Comparison of ENCODE assay signal across 15 cellular contexts in the genomic region with DNA sequence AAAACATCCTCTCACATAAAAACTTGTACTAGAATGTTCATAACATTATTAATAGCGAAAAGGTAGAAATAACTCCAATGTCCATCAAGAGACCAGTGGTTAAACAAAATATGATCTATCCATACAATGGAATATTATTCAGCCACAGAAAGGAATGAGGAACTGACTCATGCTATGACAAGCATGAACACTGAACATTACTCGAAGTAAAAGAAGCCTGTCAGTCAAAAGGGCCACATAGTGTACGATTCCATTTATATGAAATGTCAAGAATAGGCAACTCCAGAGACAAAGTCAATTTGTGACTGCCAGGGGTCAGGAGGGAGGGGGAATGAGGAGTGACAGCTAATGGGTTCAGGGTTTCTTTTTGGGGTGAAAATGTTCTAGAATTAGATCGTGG. TPM values are rescaled to one million over a fixed set of nuclear protein-coding genes. Genes with fewer than 3 reads are reported as not detected.
A peak's percentile ranks its signal among the peaks of the same experiment; 100 is the strongest.
DNase-seq lines count a peak whose midpoint lies in the region; ATAC-seq, FAIRE-seq and TF ChIP-seq lines count a peak whose summit lies in the region.
"Had no signal": no experiment of that assay in that cellular context is flagged by ENCODE, and none has a peak within 500 bp of the region (broad histone marks: within the 10 kb centered on the region; RNA-seq: fewer than 3 reads in every experiment).

No MANE protein-coding gene starts in this region.

- H3K4me3 Mint-ChIP-seq in activated T-cell treated with anti-CD3 and anti-CD28 coated beads, Interleukin-2, amount 50 U/mL, for 72 hours: peak overlapping the region; percentile 31 to 68

- H3K9me1 ChIP-seq in endothelial cell of umbilical vein (replicated peaks; ENCODE audit: control insufficient read depth, extremely low read depth, insufficient read depth, low read length): no peaks in the 10 kb centered on the region

- H3K36me3 ChIP-seq in PC-3 (ENCODE audit: low read depth, low read length): peaks cover 4% of the 10 kb centered on the region; the same call in 1 of the 2 replicates
- peaks cover 0 to 2% of the 10 kb centered on the region in 2 experiments for H3K36me3 ChIP-seq in endothelial cell of umbilical vein (ENCODE audit: control insufficient read depth in 2 of 2, extremely low read depth in 1 of 2, insufficient read depth in 2 of 2, low read length in 2 of 2)
- no peaks in the 10 kb centered on the region for H3K36me3 ChIP-seq in rectal smooth muscle tissue (ENCODE audit: control insufficient read depth, insufficient read depth, low read length)

- H3K4me1 ChIP-seq in PC-3 (ENCODE audit: insufficient read depth, low read length) (peaks cover 23% of the 10 kb centered on the region), endothelial cell of umbilical vein (ENCODE audit: control insufficient read depth, extremely low read depth, insufficient read depth, low read length) (peaks cover 12% of the 10 kb centered on the region), rectal smooth muscle tissue (ENCODE audit: control insufficient read depth, insufficient read depth, low read length) (peaks cover 7% of the 10 kb centered on the region)

- intact Hi-C loops in PC-3 (cut with micrococcal nuclease) (loop anchor here (5.0 kb wide), 2 partner anchors 68 to 297 kb away; no protein-coding TSS in a partner anchor), endothelial cell of umbilical vein (cut with micrococcal nuclease) (loop anchor here (5.0 kb wide), 2 partner anchors 172 to 392 kb away; no protein-coding TSS in a partner anchor)

- BruUV-seq in PC-3 (replicated peaks; lab: Mats Ljungman, UMichigan) (no TSS peak), endothelial cell of umbilical vein (replicated peaks; lab: Mats Ljungman, UMichigan) (no TSS peak)

- H3K9ac ChIP-seq in PC-3 (ENCODE audit: low read length): no peak overlapping the region
- no peak overlapping the region for H3K9ac ChIP-seq in endothelial cell of umbilical vein (replicated peaks; ENCODE audit: extremely low read depth, insufficient read depth, low read length)
- H3K9ac ChIP-seq in rectal smooth muscle tissue (ENCODE audit: low read length): no peak overlapping the region

- H3K4me1 Mint-ChIP-seq in activated T-cell treated with anti-CD3 and anti-CD28 coated beads, Interleukin-2, amount 50 U/mL, for 72 hours (ENCODE audit: low read depth): peaks cover 51% of the 10 kb centered on the region

- no peak for DNase-seq in activated T-cell treated with anti-CD3 and anti-CD28 coated beads, Interleukin-2, amount 50 U/mL, for 72 hours
- DNase-seq in activated T-cell treated with anti-CD3 and anti-CD28 coated beads for 4 hours (no peak), PC-3 (peak; percentile 65), endothelial cell of umbilical vein (ENCODE audit: low read depth, low spot score) (no peak), DMS153 (lab: John Stamatoyannopoulos, UW) (no peak)
- DNase-seq: activated CD8-positive, alpha-beta memory T cell treated with anti-CD3 and anti-CD28 coated beads, Interleukin-2, amount 50 U/mL, for 48 hours; NCI-H1092; NCI-H2227 treated with DMSO at 0.1 percent for 48 hours; PC-9; posterior cingulate gyrus; T1000 had no signal

- no peak for TF ChIP-seq CTCF in PC-3 (conservative IDR thresholded peaks at IDR 0.05; ENCODE audit: low read depth, low read length)
- TF ChIP-seq CTCF in endothelial cell of umbilical vein (IDR thresholded peaks at IDR 0.05; ENCODE audit: extremely low read depth in 1 of 2, insufficient read depth in 1 of 2, low read depth in 1 of 2, low read length in 2 of 2): no peak

- no peaks in the 10 kb centered on the region for H3K27me3 Mint-ChIP-seq in activated T-cell treated with anti-CD3 and anti-CD28 coated beads, Interleukin-2, amount 50 U/mL, for 72 hours (ENCODE audit: low read depth)

- no peak for TF ChIP-seq POLR2A in endothelial cell of umbilical vein (IDR thresholded peaks at IDR 0.05; ENCODE audit: low read depth, low read length)

- H3K27me3 ChIP-seq in PC-3 (ENCODE audit: low read length) (no peaks in the 10 kb centered on the region), endothelial cell of umbilical vein (ENCODE audit: control insufficient read depth in 2 of 2, insufficient read depth in 2 of 2, low read length in 2 of 2) (no peaks in the 10 kb centered on the region), rectal smooth muscle tissue (ENCODE audit: control insufficient read depth, insufficient read depth, low read length) (no peaks in the 10 kb centered on the region)

- H3F3A ChIP-seq in PC-3 (ENCODE audit: low read length, unreplicated experiment): no peaks in the 10 kb centered on the region

- POLR2A ChIA-PET in PC-3 (lab: Charles Lee; ENCODE audit: unreplicated experiment) (interaction anchor here (0.6 kb wide), 1 partner anchor 551 kb away, joined by 3 read pairs; no protein-coding TSS in a partner anchor), endothelial cell of umbilical vein (lab: Charles Lee) (no interaction called here)

- CTCF ChIA-PET in PC-3 (lab: Charles Lee) (no interaction called here), endothelial cell of umbilical vein (lab: Charles Lee) (interaction anchor here (0.8 to 1.6 kb wide), 2 partner anchors 9 to 124 kb away, joined by 3 read pairs; no protein-coding TSS in a partner anchor)

- H3K9me3 ChIP-seq in PC-3 (ENCODE audit: low read length) (no peaks in the 10 kb centered on the region), endothelial cell of umbilical vein (replicated peaks; ENCODE audit: control insufficient read depth, insufficient read depth, low read length) (no peaks in the 10 kb centered on the region)

- H3K36me3 Mint-ChIP-seq in activated T-cell treated with anti-CD3 and anti-CD28 coated beads, Interleukin-2, amount 50 U/mL, for 72 hours (ENCODE audit: insufficient read depth in 2 of 2): peaks cover 3 to 5% of the 10 kb centered on the region in 2 donors

- H3K9me2 ChIP-seq in PC-3 (replicated peaks; ENCODE audit: low read length): no peaks in the 10 kb centered on the region

- no peaks in the 10 kb centered on the region for H4K20me1 ChIP-seq in PC-3 (ENCODE audit: low read length)
- peaks cover 2% of the 10 kb centered on the region for H4K20me1 ChIP-seq in endothelial cell of umbilical vein (replicated peaks; ENCODE audit: control insufficient read depth, extremely low read depth, insufficient read depth, low read length)

- H3K4me3 ChIP-seq in PC-3 (ENCODE audit: low read length): peak overlapping the region; percentile 69; the same call in 1 of the 2 replicates
- no peak overlapping the region for H3K4me3 ChIP-seq in endothelial cell of umbilical vein (replicated peaks in 1 of 3; ENCODE audit: insufficient read depth in 1 of 3, low read depth in 1 of 3, low read length in 3 of 3)
- peak overlapping the region; percentile 24 for H3K4me3 ChIP-seq in rectal smooth muscle tissue (ENCODE audit: low read length)
- H3K4me3 ChIP-seq: lung, PC-9 had no signal

- H2AFZ ChIP-seq in PC-3 (ENCODE audit: low read length) (no peak overlapping the region), endothelial cell of umbilical vein (ENCODE audit: low read depth, low read length) (no peak overlapping the region)
- H2AFZ ChIP-seq: PC-9 had no signal

- FAIRE-seq in endothelial cell of umbilical vein (lab: Jason Lieb, UNC): no peak

- H3K27ac ChIP-seq in PC-3 (ENCODE audit: low read length) (no peak overlapping the region), endothelial cell of umbilical vein (ENCODE audit: insufficient read depth, low read depth, low read length) (no peak overlapping the region), rectal smooth muscle tissue (ENCODE audit: low read depth, low read length) (no peak overlapping the region)
- H3K27ac ChIP-seq: PC-9 had no signal

- ATAC-seq in activated T-cell treated with anti-CD3 and anti-CD28 coated beads, Interleukin-2, amount 50 U/mL, for 72 hours (replicated peaks in 1 of 2): no peak
- ATAC-seq in PC-3 (no peak), HG03139 (IDR thresholded peaks at IDR 0.05; ENCODE audit: unreplicated experiment) (no peak), GM18867 (IDR thresholded peaks at IDR 0.05; ENCODE audit: unreplicated experiment) (no peak)

- peaks cover 78% of the 10 kb centered on the region for H3K79me2 ChIP-seq in PC-3 (ENCODE audit: low read length)
- peaks cover 57% of the 10 kb centered on the region for H3K79me2 ChIP-seq in endothelial cell of umbilical vein (ENCODE audit: control insufficient read depth, insufficient read depth, low read length)

- dilution Hi-C loops in endothelial cell of umbilical vein (cut with MboI; ENCODE audit: extremely low pct_ligation_motif_present, low sequenced_read_pairs): no loop called here

- no peaks in the 10 kb centered on the region for H3K9me3 Mint-ChIP-seq in activated T-cell treated with anti-CD3 and anti-CD28 coated beads, Interleukin-2, amount 50 U/mL, for 72 hours

- peak overlapping the region; percentile 63 for H3K27ac Mint-ChIP-seq in activated T-cell treated with anti-CD3 and anti-CD28 coated beads, Interleukin-2, amount 50 U/mL, for 72 hours

- H3K4me2 ChIP-seq in PC-3 (ENCODE audit: low read length): peak overlapping the region; percentile 86
- peak overlapping the region; percentile 13 for H3K4me2 ChIP-seq in endothelial cell of umbilical vein (ENCODE audit: insufficient read depth, low read length)

TF ChIP-seq in endothelial cell of umbilical vein, 7 proteins besides CTCF, POLR2A, EP300 and RAD21 (continues in another document):
- TF ChIP-seq POLR2AphosphoS5 (IDR thresholded peaks at IDR 0.05; ENCODE audit: insufficient read depth, low read depth, low read length): no peak
- TF ChIP-seq FOS (IDR thresholded peaks at IDR 0.05; ENCODE audit: borderline replicate concordance, insufficient read depth, low read length): no peak
- TF ChIP-seq EZH2 (IDR thresholded peaks at IDR 0.05; ENCODE audit: borderline replicate concordance, low read depth, low read length, severe bottlenecking): no peak
- TF ChIP-seq, protein P1, sequence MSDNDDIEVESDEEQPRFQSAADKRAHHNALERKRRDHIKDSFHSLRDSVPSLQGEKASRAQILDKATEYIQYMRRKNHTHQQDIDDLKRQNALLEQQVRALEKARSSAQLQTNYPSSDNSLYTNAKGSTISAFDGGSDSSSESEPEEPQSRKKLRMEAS (IDR thresholded peaks at IDR 0.05; ENCODE audit: insufficient read depth, insufficient read length): no peak
- no peak for TF ChIP-seq JUN (IDR thresholded peaks at IDR 0.05; ENCODE audit: borderline replicate concordance, insufficient read depth, insufficient read length, low read depth)
- no peak for TF ChIP-seq MYC (IDR thresholded peaks at IDR 0.05; ENCODE audit: low read depth, low read length)

RNA-seq across cellular contexts. Expression of gene VPS26C, which starts 2.3 kb away (rescaled TPM):
- 10 to 100 TPM; 70.5 to 74.7 TPM for total RNA-seq in activated T-cell treated with anti-CD3 and anti-CD28 coated beads, Interleukin-2, amount 50 U/mL, for 72 hours
- total RNA-seq in PC-3 (2014; rRNA removed): 46.8 and 63.3 TPM in 2 replicates
- 53.7 and 57.3 TPM in 2 replicates for total RNA-seq in endothelial cell of umbilical vein
- polyA plus RNA-seq in endothelial cell of umbilical vein: 32.1 and 35.2 TPM in 2 replicates
- 33.5 and 36.3 TPM in 2 replicates for polyA plus RNA-seq in endothelial cell of umbilical vein (2011; cell fraction: cytosol; rRNA removed)
- polyA plus RNA-seq in endothelial cell of umbilical vein (2011; cell fraction: nucleus; rRNA removed): 50.0 and 54.0 TPM in 2 replicates
- polyA plus RNA-seq in endothelial cell of umbilical vein (2012): 36.1 and 50.8 TPM in 2 replicates
- 53.2 and 56.5 TPM in 2 replicates for polyA minus RNA-seq in endothelial cell of umbilical vein
- 21.7 TPM for polyA minus RNA-seq in endothelial cell of umbilical vein (2011; cell fraction: cytosol; rRNA and poly(A)+ RNA removed)
- 46.2 and 56.0 TPM in 2 replicates for polyA minus RNA-seq in endothelial cell of umbilical vein (2011; cell fraction: nucleus; rRNA and poly(A)+ RNA removed)

Comparison
In these comparisons a context has a peak if more than half of its experiments do, and no peak if none do; other contexts are left out.
1. H3K4me3 ChIP-seq: peak in PC-3 (single experiment) and rectal smooth muscle tissue (single experiment); none in endothelial cell of umbilical vein (0 of 3).